In the genomic region with DNA sequence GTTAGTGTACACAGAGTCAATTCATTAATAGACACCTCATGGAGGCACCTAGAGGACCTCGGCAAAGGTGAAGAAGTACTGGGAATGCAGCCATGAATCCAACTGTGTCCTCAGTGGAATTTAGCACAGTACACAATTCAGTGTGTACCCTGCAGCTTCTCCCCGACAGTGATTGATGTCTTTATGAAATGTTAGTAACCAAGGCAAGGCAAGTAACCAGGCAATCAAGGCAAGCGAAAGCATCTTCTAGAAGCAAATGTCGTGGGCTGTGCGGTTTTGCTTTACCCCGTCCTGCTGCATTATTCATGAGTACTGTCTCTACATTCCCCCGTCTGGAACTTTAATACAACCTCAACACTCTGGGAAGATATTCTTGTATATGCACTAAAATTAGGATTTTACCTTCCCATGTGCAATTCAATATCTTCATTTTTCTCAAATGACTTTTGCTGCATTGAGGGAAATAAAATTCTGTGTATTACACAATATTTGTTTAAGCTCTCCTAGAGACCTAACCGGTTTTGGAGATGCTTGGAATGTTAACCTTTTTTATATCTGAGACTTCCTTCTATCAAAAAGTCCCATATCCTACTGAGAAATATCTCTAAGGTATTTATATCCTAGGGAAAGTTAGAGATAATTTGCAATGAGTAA, we compare ENCODE assay signal across 19 cellular contexts. TPM values are rescaled to one million over a fixed set of nuclear protein-coding genes. Genes with fewer than 3 reads are reported as not detected.
DNase-seq lines count a peak whose midpoint lies in the region; ATAC-seq and TF ChIP-seq lines count a peak whose summit lies in the region.
"Had no signal": no experiment of that assay in that cellular context is flagged by ENCODE, and none has a peak within 500 bp of the region (broad histone marks: within the 10 kb centered on the region; RNA-seq: fewer than 3 reads in every experiment).

No MANE protein-coding gene starts in this region.

- CTCF ChIA-PET in RWPE1 (lab: Yijun Ruan, JAX), result no interaction called here
- CTCF ChIA-PET in activated CD4-positive, alpha-beta T cell treated with anti-CD3 and anti-CD28 coated beads for 36 hours (lab: Charles Lee), result no interaction called here

- intact Hi-C loops in mucosa of descending colon (cut with DNase I, micrococcal nuclease), result no loop called here
- intact Hi-C loops in activated CD4-positive, alpha-beta T cell treated with anti-CD3 and anti-CD28 coated beads for 36 hours (cut with DNase I, micrococcal nuclease), result no loop called here

- no peak for TF ChIP-seq CTCF in AG09309 (IDR thresholded peaks at IDR 0.05; ENCODE audit: control insufficient read depth, insufficient read depth, low read depth, low read length, missing control alignments)
- no peak for TF ChIP-seq CTCF in LNCaP clone FGC (IDR thresholded peaks at IDR 0.05; ENCODE audit: control insufficient read depth, extremely low read depth, insufficient read depth)
- no peak for TF ChIP-seq CTCF in chondrocyte (IDR thresholded peaks at IDR 0.05)
- TF ChIP-seq CTCF in mucosa of descending colon (IDR thresholded peaks at IDR 0.05), result no peak
- TF ChIP-seq CTCF in RWPE1 (conservative IDR thresholded peaks at IDR 0.05; ENCODE audit: low read depth), result no peak
- no peak for TF ChIP-seq CTCF in progenitor cell of endocrine pancreas (IDR thresholded peaks at IDR 0.05; ENCODE audit: unreplicated experiment)

- no peak overlapping the region for H3K4me3 Mint-ChIP-seq in chondrocyte (ENCODE audit: unreplicated experiment)
- H3K4me3 Mint-ChIP-seq in progenitor cell of endocrine pancreas (ENCODE audit: low read depth), result no peak overlapping the region
- no peak overlapping the region for H3K4me3 Mint-ChIP-seq in activated CD4-positive, alpha-beta T cell treated with anti-CD3 and anti-CD28 coated beads for 36 hours
- H3K4me3 Mint-ChIP-seq: activated naive CD8-positive, alpha-beta T cell treated with anti-CD3 and anti-CD28 coated beads for 36 hours; HFFc6; memory B cell had no signal

- H3K27ac Mint-ChIP-seq in chondrocyte (ENCODE audit: unreplicated experiment) (peak overlapping the region; percentile 64), progenitor cell of endocrine pancreas (no peak overlapping the region)
- H3K27ac Mint-ChIP-seq in activated CD4-positive, alpha-beta T cell treated with anti-CD3 and anti-CD28 coated beads for 36 hours, result no peak overlapping the region
- H3K27ac Mint-ChIP-seq: activated naive CD8-positive, alpha-beta T cell treated with anti-CD3 and anti-CD28 coated beads for 36 hours; HFFc6; memory B cell had no signal

- no peaks in the 10 kb centered on the region for H3K9me3 ChIP-seq in mucosa of descending colon
- H3K9me3 ChIP-seq: esophagus squamous epithelium had no signal

- H3K4me3 ChIP-seq in AG09309 (ENCODE audit: control insufficient read depth, low read depth, low read length) (no peak overlapping the region), LNCaP clone FGC (ENCODE audit: low read depth, low read length) (peak overlapping the region; percentile 24; the same call in 1 of the 2 replicates), mucosa of descending colon (no peak overlapping the region)
- H3K4me3 ChIP-seq: coronary artery, esophagus squamous epithelium had no signal

- POLR2A ChIA-PET in RWPE1 (lab: Yijun Ruan, JAX; ENCODE audit: low non-redundant PET), result no interaction called here
- POLR2A ChIA-PET in activated CD4-positive, alpha-beta T cell treated with anti-CD3 and anti-CD28 coated beads for 36 hours (lab: Charles Lee), result interaction anchor here (0.6 kb wide), 1 partner anchor 163 kb away, joined by 3 read pairs; no protein-coding TSS in a partner anchor

- H3K4me1 ChIP-seq in mucosa of descending colon (ENCODE audit: low read depth), result peaks cover 9% of the 10 kb centered on the region

- peaks cover 26% of the 10 kb centered on the region for H3K4me1 Mint-ChIP-seq in chondrocyte (ENCODE audit: low read depth)
- peaks cover 18% of the 10 kb centered on the region for H3K4me1 Mint-ChIP-seq in progenitor cell of endocrine pancreas (ENCODE audit: low read depth)
- H3K4me1 Mint-ChIP-seq in activated CD4-positive, alpha-beta T cell treated with anti-CD3 and anti-CD28 coated beads for 36 hours, result peaks cover 9% of the 10 kb centered on the region

- DNase-seq in AG09309 (ENCODE audit: low read depth) (peak; percentile 44), LNCaP clone FGC (ENCODE audit: low read depth) (no peak), chondrocyte (ENCODE audit: low spot score) (no peak), mucosa of descending colon (no peak), RWPE1 (ENCODE audit: low spot score) (no peak), progenitor cell of endocrine pancreas (ENCODE audit: low spot score, unreplicated experiment) (no peak), islet precursor cell (no peak)
- DNase-seq in activated CD4-positive, alpha-beta T cell treated with anti-CD3 and anti-CD28 coated beads for 36 hours, result no peak
- DNase-seq: activated CD4-positive, CD25-positive, alpha-beta regulatory T cell treated with anti-CD3 and anti-CD28 coated beads, Interleukin-2, amount 50 U/mL, for 72 hours; activated CD8-positive, alpha-beta memory T cell treated with anti-CD3 and anti-CD28 coated beads, Interleukin-2, amount 50 U/mL, for 48 hours; activated naive CD8-positive, alpha-beta T cell treated with anti-CD3 and anti-CD28 coated beads for 36 hours; DMS79 treated with DMSO at 0.1 percent for 48 hours; esophagus squamous epithelium; HFFc6; hypothalamus; NCI-H345 had no signal

- H3K27ac ChIP-seq in RWPE1, result no peak overlapping the region
- H3K27ac ChIP-seq: coronary artery, esophagus squamous epithelium had no signal

- ATAC-seq in mucosa of descending colon, result peak; percentile 73
- ATAC-seq in activated CD4-positive, alpha-beta T cell treated with anti-CD3 and anti-CD28 coated beads for 36 hours, result no peak
- ATAC-seq: Panc1 had no signal

- H3K27me3 Mint-ChIP-seq in chondrocyte (ENCODE audit: low read depth) (no peaks in the 10 kb centered on the region), progenitor cell of endocrine pancreas (no peaks in the 10 kb centered on the region)
- H3K27me3 Mint-ChIP-seq in activated CD4-positive, alpha-beta T cell treated with anti-CD3 and anti-CD28 coated beads for 36 hours, result no peaks in the 10 kb centered on the region
- H3K27me3 Mint-ChIP-seq: activated naive CD8-positive, alpha-beta T cell treated with anti-CD3 and anti-CD28 coated beads for 36 hours had no signal

- no peaks in the 10 kb centered on the region for H3K36me3 Mint-ChIP-seq in chondrocyte (ENCODE audit: low read depth)
- no peaks in the 10 kb centered on the region for H3K36me3 Mint-ChIP-seq in progenitor cell of endocrine pancreas (ENCODE audit: insufficient read depth)
- no peaks in the 10 kb centered on the region for H3K36me3 Mint-ChIP-seq in activated CD4-positive, alpha-beta T cell treated with anti-CD3 and anti-CD28 coated beads for 36 hours (ENCODE audit: low read depth)
- H3K36me3 Mint-ChIP-seq: memory B cell had no signal

- H3K36me3 ChIP-seq in mucosa of descending colon (ENCODE audit: low read depth), result no peaks in the 10 kb centered on the region
- H3K36me3 ChIP-seq: esophagus squamous epithelium had no signal

- H3K9me3 Mint-ChIP-seq in chondrocyte (ENCODE audit: low read depth) (no peaks in the 10 kb centered on the region), progenitor cell of endocrine pancreas (ENCODE audit: low read depth) (peaks cover 4% of the 10 kb centered on the region)
- no peaks in the 10 kb centered on the region for H3K9me3 Mint-ChIP-seq in activated CD4-positive, alpha-beta T cell treated with anti-CD3 and anti-CD28 coated beads for 36 hours (ENCODE audit: low read depth)
- H3K9me3 Mint-ChIP-seq: memory B cell had no signal

RNA-seq across cellular contexts. Expression of a gene that starts 52.1 kb away (rescaled TPM):
- 4.6 to 9.7 TPM (median 9.6 TPM) in 3 replicates for total RNA-seq in chondrocyte
- total RNA-seq in mucosa of descending colon, result 10 to 100 TPM; 11.9 to 32.9 (median 24.4) TPM
- 0.48 and 0.67 TPM in 2 replicates for total RNA-seq in progenitor cell of endocrine pancreas
- 1 to 10 TPM; 1.9 to 2.2 TPM for total RNA-seq in activated CD4-positive, alpha-beta T cell treated with anti-CD3 and anti-CD28 coated beads for 36 hours
